Comparison of ENCODE assay signal across 12 cellular contexts in genomic region chr12:27463826-27464554, GRCh38. TPM values are rescaled to one million over a fixed set of nuclear protein-coding genes. Genes with fewer than 3 reads are reported as not detected.
DNase-seq lines count a peak whose midpoint lies in the region; ATAC-seq and TF ChIP-seq lines count a peak whose summit lies in the region.
"Had no signal": no experiment of that assay in that cellular context is flagged by ENCODE, and none has a peak within 500 bp of the region (broad histone marks: within the 10 kb centered on the region; RNA-seq: fewer than 3 reads in every experiment).

No MANE protein-coding gene starts in this region.

- no peak overlapping the region for H3K27ac ChIP-seq in A673 (ENCODE audit: low read depth, low read length, poor library complexity, severe bottlenecking)
- H3K27ac ChIP-seq: psoas muscle had no signal

- H3K27ac Mint-ChIP-seq in activated T-helper 1 cell treated with anti-CD3 and anti-CD28 coated beads, Interleukin-12 subunit alpha, Interleukin-12 subunit beta, Interleukin-2, Interleukin-4 antibody, amounts not matched to agents 30 ng/mL and 10 ng/mL and 1 ng/mL, durations not matched to agents 14 hours and 24 hours and 36 hours = peak overlapping the region; percentile 70

- peaks cover 7% of the 10 kb centered on the region for H3K4me1 ChIP-seq in A673 (ENCODE audit: insufficient read depth, low read length, poor library complexity, severe bottlenecking)
- H3K4me1 ChIP-seq: psoas muscle had no signal

- no peak for ATAC-seq in GM21717 (IDR thresholded peaks at IDR 0.05; ENCODE audit: unreplicated experiment)
- ATAC-seq: psoas muscle had no signal

- peaks cover 7% of the 10 kb centered on the region for H3K9me3 Mint-ChIP-seq in activated T-helper 1 cell treated with anti-CD3 and anti-CD28 coated beads, Interleukin-12 subunit alpha, Interleukin-12 subunit beta, Interleukin-2, Interleukin-4 antibody, amounts not matched to agents 30 ng/mL and 10 ng/mL and 1 ng/mL, durations not matched to agents 14 hours and 24 hours and 36 hours

- POLR2A ChIA-PET in A673 (lab: Charles Lee; ENCODE audit: low non-redundant PET) = no interaction called here

- H3K27me3 ChIP-seq in A673 (replicated peaks; ENCODE audit: insufficient read depth, low read depth, low read length, poor library complexity) = no peaks in the 10 kb centered on the region

- H3K4me3 Mint-ChIP-seq in activated T-helper 1 cell treated with anti-CD3 and anti-CD28 coated beads, Interleukin-12 subunit alpha, Interleukin-12 subunit beta, Interleukin-2, Interleukin-4 antibody, amounts not matched to agents 30 ng/mL and 10 ng/mL and 1 ng/mL, durations not matched to agents 14 hours and 24 hours and 36 hours = peak overlapping the region; percentile 15

- H3K27me3 Mint-ChIP-seq in activated T-helper 1 cell treated with anti-CD3 and anti-CD28 coated beads, Interleukin-12 subunit alpha, Interleukin-12 subunit beta, Interleukin-2, Interleukin-4 antibody, amounts not matched to agents 30 ng/mL and 10 ng/mL and 1 ng/mL, durations not matched to agents 14 hours and 24 hours and 36 hours (ENCODE audit: insufficient read depth) = no peaks in the 10 kb centered on the region

- no TSS peak for BruUV-seq in A673 (replicated peaks; lab: Mats Ljungman, UMichigan)

- no peaks in the 10 kb centered on the region for H3K9me3 ChIP-seq in A673 (ENCODE audit: low read depth, low read length, poor library complexity, severe bottlenecking)
- H3K9me3 ChIP-seq: psoas muscle had no signal

- CTCF ChIA-PET in A673 (lab: Charles Lee) = no interaction called here

- TF ChIP-seq CTCF in A673 (conservative IDR thresholded peaks at IDR 0.05; ENCODE audit: low read depth, low read length) = no peak

- DNase-seq in A673 (ENCODE audit: low spot score) (peak; percentile 71), GM04504 (ENCODE audit: low read depth) (peak; percentile 33), hepatic stellate cell (ENCODE audit: low spot score) (peak; percentile 14), cerebellar nuclear complex (lab: John Stamatoyannopoulos, UW) (no peak), HT-29 (ENCODE audit: low spot score) (no peak)
- no peak for DNase-seq in activated T-helper 1 cell treated with anti-CD3 and anti-CD28 coated beads, Interleukin-12 subunit alpha, Interleukin-12 subunit beta, Interleukin-2, Interleukin-4 antibody, amounts not matched to agents 30 ng/mL and 10 ng/mL and 1 ng/mL, durations not matched to agents 14 hours and 24 hours and 36 hours (ENCODE audit: low spot score)
- DNase-seq in NK-92 treated with Interleukin-12 subunit alpha and Interleukin-12 subunit beta, amount 100 ng/mL, for 24 hours (lab: John Stamatoyannopoulos, UW) = no peak
- DNase-seq: islet precursor cell, NCI-H2227 treated with DMSO at 0.1 percent for 48 hours, SW 1271 had no signal

- intact Hi-C loops in A673 (cut with micrococcal nuclease; ENCODE audit: unreplicated experiment) = no loop called here
- intact Hi-C loops in activated T-helper 1 cell treated with anti-CD3 and anti-CD28 coated beads, Interleukin-12 subunit alpha, Interleukin-12 subunit beta, Interleukin-2, Interleukin-4 antibody, amounts not matched to agents 30 ng/mL and 10 ng/mL and 1 ng/mL, durations not matched to agents 14 hours and 24 hours and 36 hours (cut with micrococcal nuclease) = loop anchor here (2.0 to 5.0 kb wide), 4 partner anchors 173 to 359 kb away; partner anchors contain the start of gene STK38L

- H3K36me3 ChIP-seq in A673 (ENCODE audit: insufficient read depth, low read length, poor library complexity, severe bottlenecking) = no peaks in the 10 kb centered on the region

- peaks cover 72% of the 10 kb centered on the region for H3K4me1 Mint-ChIP-seq in activated T-helper 1 cell treated with anti-CD3 and anti-CD28 coated beads, Interleukin-12 subunit alpha, Interleukin-12 subunit beta, Interleukin-2, Interleukin-4 antibody, amounts not matched to agents 30 ng/mL and 10 ng/mL and 1 ng/mL, durations not matched to agents 14 hours and 24 hours and 36 hours (ENCODE audit: low read depth)

- H3K4me3 ChIP-seq in A673 (ENCODE audit: low read depth, low read length, poor library complexity, severe bottlenecking) = no peak overlapping the region
- H3K4me3 ChIP-seq: psoas muscle had no signal

- peaks cover 19% of the 10 kb centered on the region for H3K36me3 Mint-ChIP-seq in activated T-helper 1 cell treated with anti-CD3 and anti-CD28 coated beads, Interleukin-12 subunit alpha, Interleukin-12 subunit beta, Interleukin-2, Interleukin-4 antibody, amounts not matched to agents 30 ng/mL and 10 ng/mL and 1 ng/mL, durations not matched to agents 14 hours and 24 hours and 36 hours (ENCODE audit: low read depth)

RNA-seq across cellular contexts. Expression of gene SMCO2, which starts 17.5 kb away (rescaled TPM):
- total RNA-seq in A673 (2021) = not detected in 2 replicates
- total RNA-seq in activated T-helper 1 cell treated with anti-CD3 and anti-CD28 coated beads, Interleukin-12 subunit alpha, Interleukin-12 subunit beta, Interleukin-2, Interleukin-4 antibody, amounts not matched to agents 30 ng/mL and 10 ng/mL and 1 ng/mL, durations not matched to agents 14 hours and 24 hours and 36 hours = 0.99 and 1.8 TPM in 2 replicates
- total RNA-seq in HT-29 (2014; rRNA removed; shearing (Covaris generic)) = 0.16 TPM in 1 of 2 replicates, not detected in the other
- total RNA-seq: psoas muscle had no signal

Comparison
In these comparisons a context has a peak if more than half of its experiments do, and no peak if none do; other contexts are left out.
1. DNase-seq: peak in A673 (single experiment), GM04504 (single experiment) and hepatic stellate cell (single experiment); none in activated T-helper 1 cell treated with anti-CD3 and anti-CD28 coated beads, Interleukin-12 subunit alpha, Interleukin-12 subunit beta, Interleukin-2, Interleukin-4 antibody, amounts not matched to agents 30 ng/mL and 10 ng/mL and 1 ng/mL, durations not matched to agents 14 hours and 24 hours and 36 hours (single experiment), cerebellar nuclear complex (0 of 2), HT-29 (single experiment) and NK-92 treated with Interleukin-12 subunit alpha and Interleukin-12 subunit beta, amount 100 ng/mL, for 24 hours (single experiment).